In genomic region chr1:229046251-229046853, GRCh38 we compare ENCODE assay signal across 23 cellular contexts.
DNase-seq lines count a peak whose midpoint lies in the region; ATAC-seq and TF ChIP-seq lines count a peak whose summit lies in the region.
"Had no signal": no experiment of that assay in that cellular context is flagged by ENCODE, and none has a peak within 500 bp of the region (broad histone marks: within the 10 kb centered on the region; RNA-seq: fewer than 3 reads in every experiment).

No MANE protein-coding gene starts in this region.

- no peak overlapping the region for H3K27ac ChIP-seq in esophagus muscularis mucosa (replicated peaks in 1 of 4)
- no peak overlapping the region for H3K27ac ChIP-seq in CD4-positive, alpha-beta memory T cell (ENCODE audit: low read depth, low read length)
- H3K27ac ChIP-seq: 22Rv1, SJSA1 had no signal

- intact Hi-C loops in esophagus muscularis mucosa (cut with DNase I) = no loop called here
- intact Hi-C loops in sciatic nerve (cut with DNase I) = no loop called here
- intact Hi-C loops in CD4-positive, alpha-beta memory T cell (cut with micrococcal nuclease) = no loop called here

- H3K4me1 Mint-ChIP-seq in activated T-cell treated with anti-CD3 and anti-CD28 coated beads, Interleukin-2, amount 50 U/mL, for 24 hours (ENCODE audit: low read depth) = peaks cover 5% of the 10 kb centered on the region
- H3K4me1 Mint-ChIP-seq in CD4-positive, alpha-beta memory T cell = peaks cover 7 to 29% (median 15%) of the 10 kb centered on the region in 4 donors

- peak; percentile 16 for DNase-seq in activated T-cell treated with anti-CD3 and anti-CD28 coated beads, Interleukin-2, amount 50 U/mL, for 24 hours
- DNase-seq in activated T-cell treated with anti-CD3 and anti-CD28 coated beads, Interleukin-2, amount 50 U/mL, for 48 hours = no peak
- DNase-seq in esophagus muscularis mucosa (ENCODE audit: extremely low spot score) (peak; percentile 70), islet precursor cell (peak; percentile 37), sciatic nerve (ENCODE audit: low spot score) (no peak), DMS79 treated with DMSO at 0.1 percent for 48 hours (lab: John Stamatoyannopoulos, UW) (no peak)
- DNase-seq in CD4-positive, alpha-beta memory T cell = no peak
- DNase-seq: BE2C, Calu3, DND-41, GOT3, HCEC 1CT, NCI-H1048, NCI-H1417, NCI-H1694, NCI-H2029 treated with DMSO at 0.1 percent for 48 hours, NCI-H2227 treated with DMSO at 0.1 percent for 48 hours, NCI-H526 treated with DMSO at 0.1 percent for 48 hours had no signal

- H3K4me1 ChIP-seq in esophagus muscularis mucosa = no peaks in the 10 kb centered on the region
- H3K4me1 ChIP-seq in CD4-positive, alpha-beta memory T cell (ENCODE audit: insufficient read depth, low read length) = peaks cover 4% of the 10 kb centered on the region
- H3K4me1 ChIP-seq: BE2C, SJSA1 had no signal

- TF ChIP-seq CTCF in esophagus muscularis mucosa (IDR thresholded peaks at IDR 0.05) = no peak

- TF ChIP-seq POLR2A in esophagus muscularis mucosa (IDR thresholded peaks at IDR 0.05; ENCODE audit: low read depth) = no peak

- H3K36me3 ChIP-seq in esophagus muscularis mucosa = no peaks in the 10 kb centered on the region
- H3K36me3 ChIP-seq in CD4-positive, alpha-beta memory T cell (ENCODE audit: insufficient read depth, low read length) = no peaks in the 10 kb centered on the region
- H3K36me3 ChIP-seq: BE2C, SJSA1 had no signal

- H3K27me3 ChIP-seq in esophagus muscularis mucosa = no peaks in the 10 kb centered on the region
- H3K27me3 ChIP-seq in CD4-positive, alpha-beta memory T cell (ENCODE audit: insufficient read depth, low read length) = no peaks in the 10 kb centered on the region
- H3K27me3 ChIP-seq: BE2C had no signal

- no peak for TF ChIP-seq EP300 in esophagus muscularis mucosa (IDR thresholded peaks at IDR 0.05)

- CTCF ChIA-PET in CD4-positive, alpha-beta memory T cell (lab: Charles Lee; ENCODE audit: partially characterized antibody) = no interaction called here

- WGBS in esophagus muscularis mucosa = 83% methylated on average over 13 of the region's 14 CpGs

- ATAC-seq in sciatic nerve (peak; percentile 69), HG02938 (IDR thresholded peaks at IDR 0.05; ENCODE audit: unreplicated experiment) (no peak)
- ATAC-seq: Panc1 had no signal

- no peak overlapping the region for H3K4me3 ChIP-seq in esophagus muscularis mucosa
- H3K4me3 ChIP-seq in CD4-positive, alpha-beta memory T cell (ENCODE audit: low read length in 2 of 2) = no peak overlapping the region
- H3K4me3 ChIP-seq: SJSA1 had no signal

- no peaks in the 10 kb centered on the region for H3K9me3 Mint-ChIP-seq in activated T-cell treated with anti-CD3 and anti-CD28 coated beads, Interleukin-2, amount 50 U/mL, for 24 hours
- peaks cover 0 to 2% (median 0%) of the 10 kb centered on the region in 8 donors for H3K9me3 Mint-ChIP-seq in CD4-positive, alpha-beta memory T cell

- POLR2A ChIA-PET in CD4-positive, alpha-beta memory T cell (lab: Charles Lee; ENCODE audit: partially characterized antibody) = interaction anchor here (1.3 kb wide), 1 partner anchor 11 kb away, joined by 6 read pairs; no protein-coding TSS in a partner anchor

- H3K36me3 Mint-ChIP-seq in activated T-cell treated with anti-CD3 and anti-CD28 coated beads, Interleukin-2, amount 50 U/mL, for 24 hours (ENCODE audit: low read depth) = no peaks in the 10 kb centered on the region
- H3K36me3 Mint-ChIP-seq in CD4-positive, alpha-beta memory T cell = peaks cover 0 to under 1% of the 10 kb centered on the region in 2 donors
- H3K36me3 Mint-ChIP-seq: CD14-positive monocyte had no signal

- H3K9me3 ChIP-seq in esophagus muscularis mucosa = peaks cover 0 to 3% (median 0%) of the 10 kb centered on the region in 4 donors
- H3K9me3 ChIP-seq in CD4-positive, alpha-beta memory T cell (ENCODE audit: control insufficient read depth in 1 of 2, low read length in 2 of 2) = no peaks in the 10 kb centered on the region
- H3K9me3 ChIP-seq: BE2C, SJSA1 had no signal

- no peaks in the 10 kb centered on the region for H3K27me3 Mint-ChIP-seq in activated T-cell treated with anti-CD3 and anti-CD28 coated beads, Interleukin-2, amount 50 U/mL, for 24 hours
- H3K27me3 Mint-ChIP-seq in CD4-positive, alpha-beta memory T cell = peaks cover 0 to 2% of the 10 kb centered on the region in 2 donors

- no peak overlapping the region for H3K27ac Mint-ChIP-seq in activated T-cell treated with anti-CD3 and anti-CD28 coated beads, Interleukin-2, amount 50 U/mL, for 24 hours
- H3K27ac Mint-ChIP-seq in CD4-positive, alpha-beta memory T cell = no peak overlapping the region

- H3K4me3 Mint-ChIP-seq in activated T-cell treated with anti-CD3 and anti-CD28 coated beads, Interleukin-2, amount 50 U/mL, for 24 hours = no peak overlapping the region
- no peak overlapping the region for H3K4me3 Mint-ChIP-seq in CD4-positive, alpha-beta memory T cell
- H3K4me3 Mint-ChIP-seq: CD14-positive monocyte had no signal

Comparison
In these comparisons a context has a peak if more than half of its experiments do, and no peak if none do; other contexts are left out.
1. DNase-seq: peak in activated T-cell treated with anti-CD3 and anti-CD28 coated beads, Interleukin-2, amount 50 U/mL, for 24 hours (single experiment), esophagus muscularis mucosa (single experiment) and islet precursor cell (single experiment); none in activated T-cell treated with anti-CD3 and anti-CD28 coated beads, Interleukin-2, amount 50 U/mL, for 48 hours (0 of 2), sciatic nerve (single experiment), CD4-positive, alpha-beta memory T cell (0 of 5) and DMS79 treated with DMSO at 0.1 percent for 48 hours (single experiment).